1 cellular context compared by ENCODE assay signal in genomic region chr20:34549291-34549928, GRCh38.
TF ChIP-seq lines count a peak whose summit lies in the region.

No MANE protein-coding gene starts in this region.

TF ChIP-seq in HEK293, 187 proteins besides CTCF, POLR2A, EP300 and RAD21 (continued from another document and continues in another):
- TF ChIP-seq, protein P1, sequence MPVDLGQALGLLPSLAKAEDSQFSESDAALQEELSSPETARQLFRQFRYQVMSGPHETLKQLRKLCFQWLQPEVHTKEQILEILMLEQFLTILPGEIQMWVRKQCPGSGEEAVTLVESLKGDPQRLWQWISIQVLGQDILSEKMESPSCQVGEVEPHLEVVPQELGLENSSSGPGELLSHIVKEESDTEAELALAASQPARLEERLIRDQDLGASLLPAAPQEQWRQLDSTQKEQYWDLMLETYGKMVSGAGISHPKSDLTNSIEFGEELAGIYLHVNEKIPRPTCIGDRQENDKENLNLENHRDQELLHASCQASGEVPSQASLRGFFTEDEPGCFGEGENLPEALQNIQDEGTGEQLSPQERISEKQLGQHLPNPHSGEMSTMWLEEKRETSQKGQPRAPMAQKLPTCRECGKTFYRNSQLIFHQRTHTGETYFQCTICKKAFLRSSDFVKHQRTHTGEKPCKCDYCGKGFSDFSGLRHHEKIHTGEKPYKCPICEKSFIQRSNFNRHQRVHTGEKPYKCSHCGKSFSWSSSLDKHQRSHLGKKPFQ (tag by site-specific recombination; IDR thresholded peaks at IDR 0.05) = no peak
- TF ChIP-seq ZNF792 (tag by site-specific recombination; IDR thresholded peaks at IDR 0.05) = no peak
- peak; percentile 47; the same call in 1 of the 2 replicates for TF ChIP-seq ZNF629 (tag by site-specific recombination; IDR thresholded peaks at IDR 0.05)
- TF ChIP-seq ZNF768 (tag by site-specific recombination; IDR thresholded peaks at IDR 0.05) = no peak
- no peak for TF ChIP-seq ZNF473 (tag by site-specific recombination; IDR thresholded peaks at IDR 0.05)
- no peak; the same call in 1 of the 2 replicates for TF ChIP-seq ZNF394 (tag by site-specific recombination; IDR thresholded peaks at IDR 0.05; ENCODE audit: borderline replicate concordance)
- TF ChIP-seq ZNF404 (tag by site-specific recombination; IDR thresholded peaks at IDR 0.05) = no peak
- TF ChIP-seq, protein P2, sequence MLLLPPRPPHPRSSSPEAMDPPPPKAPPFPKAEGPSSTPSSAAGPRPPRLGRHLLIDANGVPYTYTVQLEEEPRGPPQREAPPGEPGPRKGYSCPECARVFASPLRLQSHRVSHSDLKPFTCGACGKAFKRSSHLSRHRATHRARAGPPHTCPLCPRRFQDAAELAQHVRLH (tag by site-specific recombination; IDR thresholded peaks at IDR 0.05) = no peak
- no peak for TF ChIP-seq ZEB2 (tag by site-specific recombination; IDR thresholded peaks at IDR 0.05)
- TF ChIP-seq MZF1 (tag by site-specific recombination; IDR thresholded peaks at IDR 0.05; ENCODE audit: borderline replicate concordance) = no peak
- no peak for TF ChIP-seq ZNF239 (tag by site-specific recombination; IDR thresholded peaks at IDR 0.05)
- no peak for TF ChIP-seq SCRT2 (tag by site-specific recombination; IDR thresholded peaks at IDR 0.05)
- TF ChIP-seq AEBP2 (tag by site-specific recombination; IDR thresholded peaks at IDR 0.05; ENCODE audit: borderline replicate concordance) = no peak
- TF ChIP-seq ZNF112 (tag by site-specific recombination; IDR thresholded peaks at IDR 0.05) = no peak
- no peak for TF ChIP-seq ZNF174 (tag by site-specific recombination; IDR thresholded peaks at IDR 0.05)
- no peak for TF ChIP-seq ZNF16 (tag by site-specific recombination; IDR thresholded peaks at IDR 0.05; ENCODE audit: low read depth)
- TF ChIP-seq ZNF366 (tag by site-specific recombination; conservative IDR thresholded peaks at IDR 0.05) = peak; percentile 51; the same call in 1 of the 2 replicates
- peak; percentile 73 for TF ChIP-seq ZNF24 (tag by site-specific recombination; IDR thresholded peaks at IDR 0.05)
- TF ChIP-seq, protein P3, sequence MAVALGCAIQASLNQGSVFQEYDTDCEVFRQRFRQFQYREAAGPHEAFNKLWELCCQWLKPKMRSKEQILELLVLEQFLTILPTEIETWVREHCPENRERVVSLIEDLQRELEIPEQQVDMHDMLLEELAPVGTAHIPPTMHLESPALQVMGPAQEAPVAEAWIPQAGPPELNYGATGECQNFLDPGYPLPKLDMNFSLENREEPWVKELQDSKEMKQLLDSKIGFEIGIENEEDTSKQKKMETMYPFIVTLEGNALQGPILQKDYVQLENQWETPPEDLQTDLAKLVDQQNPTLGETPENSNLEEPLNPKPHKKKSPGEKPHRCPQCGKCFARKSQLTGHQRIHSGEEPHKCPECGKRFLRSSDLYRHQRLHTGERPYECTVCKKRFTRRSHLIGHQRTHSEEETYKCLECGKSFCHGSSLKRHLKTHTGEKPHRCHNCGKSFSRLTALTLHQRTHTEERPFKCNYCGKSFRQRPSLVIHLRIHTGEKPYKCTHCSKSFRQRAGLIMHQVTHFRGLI (tag by site-specific recombination; IDR thresholded peaks at IDR 0.05) = 0 out of 2 replicates have a peak, but pooled peaks have one; percentile 15
- no peak for TF ChIP-seq PRDM2 (tag by site-specific recombination; IDR thresholded peaks at IDR 0.05; ENCODE audit: borderline replicate concordance)
- no peak for TF ChIP-seq ZNF223 (tag by site-specific recombination; IDR thresholded peaks at IDR 0.05)
- TF ChIP-seq ZNF350 (tag by site-specific recombination; IDR thresholded peaks at IDR 0.05) = no peak
- TF ChIP-seq KLF16 (tag by site-specific recombination; IDR thresholded peaks at IDR 0.05) = no peak
- no peak for TF ChIP-seq BCL11B (tag by site-specific recombination; IDR thresholded peaks at IDR 0.05; ENCODE audit: low read depth)
- TF ChIP-seq HOXA7 (CRISPR knock-in tag; IDR thresholded peaks at IDR 0.05; ENCODE audit: borderline replicate concordance) = no peak
- no peak for TF ChIP-seq ZBTB48 (tag by site-specific recombination; IDR thresholded peaks at IDR 0.05)
- TF ChIP-seq, protein P4, sequence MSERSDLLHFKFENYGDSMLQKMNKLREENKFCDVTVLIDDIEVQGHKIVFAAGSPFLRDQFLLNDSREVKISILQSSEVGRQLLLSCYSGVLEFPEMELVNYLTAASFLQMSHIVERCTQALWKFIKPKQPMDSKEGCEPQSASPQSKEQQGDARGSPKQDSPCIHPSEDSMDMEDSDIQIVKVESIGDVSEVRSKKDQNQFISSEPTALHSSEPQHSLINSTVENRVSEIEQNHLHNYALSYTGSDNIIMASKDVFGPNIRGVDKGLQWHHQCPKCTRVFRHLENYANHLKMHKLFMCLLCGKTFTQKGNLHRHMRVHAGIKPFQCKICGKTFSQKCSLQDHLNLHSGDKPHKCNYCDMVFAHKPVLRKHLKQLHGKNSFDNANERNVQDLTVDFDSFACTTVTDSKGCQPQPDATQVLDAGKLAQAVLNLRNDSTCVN (tag by site-specific recombination; optimal IDR thresholded peaks at IDR 0.05) = no peak
- no peak for TF ChIP-seq PATZ1 (tag by site-specific recombination; IDR thresholded peaks at IDR 0.05)
- no peak for TF ChIP-seq KLF7 (tag by site-specific recombination; IDR thresholded peaks at IDR 0.05; ENCODE audit: borderline replicate concordance)
- TF ChIP-seq SCRT1 (tag by site-specific recombination; IDR thresholded peaks at IDR 0.05; ENCODE audit: borderline replicate concordance) = no peak
- no peak for TF ChIP-seq ZNF830 (tag by site-specific recombination; IDR thresholded peaks at IDR 0.05; ENCODE audit: low read depth)
- no peak for TF ChIP-seq ZFP37 (tag by site-specific recombination; IDR thresholded peaks at IDR 0.05)
- TF ChIP-seq ZFP69B (tag by site-specific recombination; IDR thresholded peaks at IDR 0.05) = peak; percentile 70; the same call in 1 of the 2 replicates
- TF ChIP-seq ZSCAN23 (tag by site-specific recombination; IDR thresholded peaks at IDR 0.05) = no peak
- TF ChIP-seq, protein P5, sequence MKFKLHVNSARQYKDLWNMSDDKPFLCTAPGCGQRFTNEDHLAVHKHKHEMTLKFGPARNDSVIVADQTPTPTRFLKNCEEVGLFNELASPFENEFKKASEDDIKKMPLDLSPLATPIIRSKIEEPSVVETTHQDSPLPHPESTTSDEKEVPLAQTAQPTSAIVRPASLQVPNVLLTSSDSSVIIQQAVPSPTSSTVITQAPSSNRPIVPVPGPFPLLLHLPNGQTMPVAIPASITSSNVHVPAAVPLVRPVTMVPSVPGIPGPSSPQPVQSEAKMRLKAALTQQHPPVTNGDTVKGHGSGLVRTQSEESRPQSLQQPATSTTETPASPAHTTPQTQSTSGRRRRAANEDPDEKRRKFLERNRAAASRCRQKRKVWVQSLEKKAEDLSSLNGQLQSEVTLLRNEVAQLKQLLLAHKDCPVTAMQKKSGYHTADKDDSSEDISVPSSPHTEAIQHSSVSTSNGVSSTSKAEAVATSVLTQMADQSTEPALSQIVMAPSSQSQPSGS (tag by site-specific recombination; IDR thresholded peaks at IDR 0.05; ENCODE audit: low read depth) = no peak
- TF ChIP-seq ZBTB21 (tag by site-specific recombination; IDR thresholded peaks at IDR 0.05) = no peak
- no peak for TF ChIP-seq ZNF114 (tag by site-specific recombination; IDR thresholded peaks at IDR 0.05)
- no peak for TF ChIP-seq ZNF610 (tag by site-specific recombination; IDR thresholded peaks at IDR 0.05; ENCODE audit: borderline replicate concordance)
- TF ChIP-seq ZXDB (tag by site-specific recombination; IDR thresholded peaks at IDR 0.05) = no peak
- no peak for TF ChIP-seq ZNF335 (tag by site-specific recombination; conservative IDR thresholded peaks at IDR 0.05)
- no peak for TF ChIP-seq ZNF513 (tag by site-specific recombination; IDR thresholded peaks at IDR 0.05)
- TF ChIP-seq ZNF311 (tag by site-specific recombination; IDR thresholded peaks at IDR 0.05; ENCODE audit: borderline replicate concordance) = no peak
- TF ChIP-seq ZIC2 (tag by site-specific recombination; IDR thresholded peaks at IDR 0.05) = peak; percentile 95
- no peak for TF ChIP-seq ZNF658 (tag by site-specific recombination; IDR thresholded peaks at IDR 0.05)
- no peak for TF ChIP-seq ZNF785 (tag by site-specific recombination; IDR thresholded peaks at IDR 0.05)
- no peak for TF ChIP-seq HOXD13 (CRISPR knock-in tag; IDR thresholded peaks at IDR 0.05; ENCODE audit: borderline replicate concordance)
- TF ChIP-seq ZNF600 (tag by site-specific recombination; IDR thresholded peaks at IDR 0.05) = peak; percentile 92
- peak; percentile 70 for TF ChIP-seq KLF10 (tag by site-specific recombination; IDR thresholded peaks at IDR 0.05)
- no peak for TF ChIP-seq ZNF571 (tag by site-specific recombination; IDR thresholded peaks at IDR 0.05)
